ENCODE assay signal across 32 cellular contexts in the genomic region with DNA sequence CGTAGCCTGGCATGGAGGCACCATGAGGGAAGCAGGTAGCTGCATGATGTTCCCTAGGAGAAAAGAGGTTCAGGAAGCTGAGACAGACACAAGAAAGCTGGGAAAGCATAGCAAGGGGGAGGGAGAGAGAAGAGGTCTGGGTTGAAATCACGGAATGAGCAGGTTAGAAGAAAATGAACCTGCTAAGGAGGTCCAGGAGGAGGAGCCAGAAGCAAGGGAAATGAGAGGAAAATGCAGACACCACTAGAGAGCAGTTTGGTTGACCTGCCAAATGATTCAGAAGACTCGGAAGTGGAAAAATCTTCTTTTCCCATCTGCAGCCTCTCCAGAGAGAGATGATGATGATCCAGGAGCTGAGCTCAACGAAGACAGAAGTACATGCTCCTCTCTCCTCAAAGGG.
A peak's percentile ranks its signal among the peaks of the same experiment; 100 is the strongest.
DNase-seq lines count a peak whose midpoint lies in the region; ATAC-seq and TF ChIP-seq lines count a peak whose summit lies in the region.
"Had no signal": no experiment of that assay in that cellular context is flagged by ENCODE, and none has a peak within 500 bp of the region (broad histone marks: within the 10 kb centered on the region; RNA-seq: fewer than 3 reads in every experiment).

No MANE protein-coding gene starts in this region.

- in situ Hi-C loops in gastrocnemius medialis (cut with MboI; ENCODE audit: low sequenced_read_pairs in 4 of 4) = no loop called here

- H3K9me3 Mint-ChIP-seq in WTC11 = peaks cover 6% of the 10 kb centered on the region; the same call in 1 of the 2 replicates
- no peaks in the 10 kb centered on the region for H3K9me3 Mint-ChIP-seq in activated T-helper 2 cell treated with anti-CD3 and anti-CD28 coated beads, Interferon-gamma antibody, Interleukin-2, Interleukin-4, amounts not matched to agents 10 μg/mL and 5 μg/mL and 100 μg/mL, durations not matched to agents 14 hours and 24 hours and 36 hours
- H3K9me3 Mint-ChIP-seq: activated B cell treated with CpG ODN at 0.5 μM for 24 hours; activated CD4-positive, alpha-beta T cell treated with anti-CD3 and anti-CD28 coated beads, Interleukin-2, amount 10 ng/mL, durations not matched to agents 7 days and 5 days; activated naive CD8-positive, alpha-beta T cell treated with anti-CD3 and anti-CD28 coated beads for 36 hours; naive thymus-derived CD4-positive, alpha-beta T cell had no signal

- no peaks in the 10 kb centered on the region for H3K9me2 ChIP-seq in HCT116 (ENCODE audit: insufficient read depth)

- DNase-seq in ELR (ENCODE audit: low read depth) (peak; percentile 10), HCT116 (ENCODE audit: low read depth, low spot score) (peak; percentile 3), WTC11 (ENCODE audit: low spot score) (no peak), left kidney (ENCODE audit: low read depth, low spot score) (peak; percentile 2), putamen (ENCODE audit: low spot score) (no peak), gastrocnemius medialis (no peak)
- DNase-seq in activated T-helper 2 cell treated with anti-CD3 and anti-CD28 coated beads, Interferon-gamma antibody, Interleukin-2, Interleukin-4, amounts not matched to agents 10 μg/mL and 5 μg/mL and 100 μg/mL, durations not matched to agents 14 hours and 24 hours and 36 hours (ENCODE audit: low spot score) = no peak
- DNase-seq: activated B cell treated with CpG ODN at 0.5 μM for 24 hours; activated CD4-positive, alpha-beta T cell treated with anti-CD3 and anti-CD28 coated beads, Interleukin-2, amount 10 ng/mL, durations not matched to agents 7 days and 5 days; activated gamma-delta T cell; activated naive CD8-positive, alpha-beta T cell treated with anti-CD3 and anti-CD28 coated beads for 36 hours; anterior cingulate cortex; GOT3; hypothalamus; Karpas-422; left ventricle myocardium inferior; naive thymus-derived CD4-positive, alpha-beta T cell; NCI-H1436 treated with DMSO at 0.1 percent for 48 hours; NCI-H748 treated with DMSO at 0.1 percent for 48 hours; nucleus accumbens; RPMI8226; sigmoid colon; SJCRH30; stimulated activated CD4-positive, alpha-beta T cell treated with anti-CD3 and anti-CD28 coated beads, Interleukin-12 subunit alpha, Interleukin-12 subunit beta, amount 100 ng/mL, for 4 hours; stimulated activated CD4-positive, alpha-beta T cell treated with anti-CD3 and anti-CD28 coated beads, Interleukin-2, amount 100 ng/mL, for 48 hours; T-helper 1 cell; tibial artery had no signal

- H3K4me1 Mint-ChIP-seq in WTC11 = peaks cover 9% of the 10 kb centered on the region
- H3K4me1 Mint-ChIP-seq in activated T-helper 2 cell treated with anti-CD3 and anti-CD28 coated beads, Interferon-gamma antibody, Interleukin-2, Interleukin-4, amounts not matched to agents 10 μg/mL and 5 μg/mL and 100 μg/mL, durations not matched to agents 14 hours and 24 hours and 36 hours (ENCODE audit: low read depth) = no peaks in the 10 kb centered on the region
- H3K4me1 Mint-ChIP-seq: activated B cell treated with CpG ODN at 0.5 μM for 24 hours; activated CD4-positive, alpha-beta T cell treated with anti-CD3 and anti-CD28 coated beads, Interleukin-2, amount 10 ng/mL, durations not matched to agents 7 days and 5 days; activated naive CD8-positive, alpha-beta T cell treated with anti-CD3 and anti-CD28 coated beads for 36 hours; naive thymus-derived CD4-positive, alpha-beta T cell had no signal

- no peaks in the 10 kb centered on the region for H3K27me3 Mint-ChIP-seq in WTC11 (ENCODE audit: low read depth)
- no peaks in the 10 kb centered on the region for H3K27me3 Mint-ChIP-seq in activated T-helper 2 cell treated with anti-CD3 and anti-CD28 coated beads, Interferon-gamma antibody, Interleukin-2, Interleukin-4, amounts not matched to agents 10 μg/mL and 5 μg/mL and 100 μg/mL, durations not matched to agents 14 hours and 24 hours and 36 hours (ENCODE audit: low read depth)
- H3K27me3 Mint-ChIP-seq: activated B cell treated with CpG ODN at 0.5 μM for 24 hours; activated CD4-positive, alpha-beta T cell treated with anti-CD3 and anti-CD28 coated beads, Interleukin-2, amount 10 ng/mL, durations not matched to agents 7 days and 5 days; activated naive CD8-positive, alpha-beta T cell treated with anti-CD3 and anti-CD28 coated beads for 36 hours had no signal

- H3K9ac ChIP-seq in HCT116 (ENCODE audit: low read length) = no peak overlapping the region
- H3K9ac ChIP-seq: BLaER1 treated with 17β-estradiol and CSF1 and Interleukin-3, amounts not matched to agents 10 nM and 100 nM had no signal

- TF ChIP-seq POLR2A in HCT116 (IDR thresholded peaks at IDR 0.05; ENCODE audit: borderline replicate concordance, extremely low read depth, insufficient read depth, insufficient read length) (no peak), gastrocnemius medialis (IDR thresholded peaks at IDR 0.05) (no peak)

- no peaks in the 10 kb centered on the region for H4K20me1 ChIP-seq in HCT116 (ENCODE audit: insufficient read depth)
- H4K20me1 ChIP-seq: BLaER1 treated with 17β-estradiol and CSF1 and Interleukin-3, amounts not matched to agents 10 nM and 100 nM had no signal

- peaks cover 7% of the 10 kb centered on the region; the same call in 1 of the 2 replicates for H3K27me3 ChIP-seq in HCT116 (ENCODE audit: insufficient read depth, low read length)
- no peaks in the 10 kb centered on the region for H3K27me3 ChIP-seq in gastrocnemius medialis
- H3K27me3 ChIP-seq: BLaER1 treated with 17β-estradiol and CSF1 and Interleukin-3, amounts not matched to agents 10 nM and 100 nM; breast epithelium; sigmoid colon; SJCRH30; tibial artery; vagina had no signal

- no peaks in the 10 kb centered on the region for H3K9me3 ChIP-seq in HCT116 (ENCODE audit: control insufficient read depth in 1 of 2, insufficient read depth in 1 of 2, low read depth in 1 of 2, low read length in 2 of 2)
- no peaks in the 10 kb centered on the region for H3K9me3 ChIP-seq in gastrocnemius medialis
- H3K9me3 ChIP-seq: BLaER1 treated with 17β-estradiol and CSF1 and Interleukin-3, amounts not matched to agents 10 nM and 100 nM; breast epithelium; left ventricle myocardium inferior; prostate gland; sigmoid colon; SJCRH30; tibial artery; vagina had no signal

- H3K4me3 ChIP-seq in HCT116 (replicated peaks in 1 of 2; ENCODE audit: low read depth in 1 of 2, low read length in 2 of 2) (no peak overlapping the region), gastrocnemius medialis (no peak overlapping the region)
- H3K4me3 ChIP-seq: BLaER1 treated with 17β-estradiol and CSF1 and Interleukin-3, amounts not matched to agents 10 nM and 100 nM; breast epithelium; left ventricle myocardium inferior; prostate gland; sigmoid colon; SJCRH30; tibial artery; vagina had no signal

- peak; percentile 73 for ATAC-seq in HCT116
- ATAC-seq in WTC11 = peak; percentile 99
- no peak for ATAC-seq in gastrocnemius medialis
- ATAC-seq: HepG2; naive thymus-derived CD4-positive, alpha-beta T cell had no signal

- RAD21 ChIA-PET in HCT116 (lab: Charles Lee; ENCODE audit: low non-redundant PET in 1 of 2, low total read pairs in 2 of 2, uncharacterized antibody in 2 of 2, unreplicated experiment in 2 of 2) = no interaction called here

- no peaks in the 10 kb centered on the region for H3K36me3 Mint-ChIP-seq in WTC11
- no peaks in the 10 kb centered on the region for H3K36me3 Mint-ChIP-seq in activated T-helper 2 cell treated with anti-CD3 and anti-CD28 coated beads, Interferon-gamma antibody, Interleukin-2, Interleukin-4, amounts not matched to agents 10 μg/mL and 5 μg/mL and 100 μg/mL, durations not matched to agents 14 hours and 24 hours and 36 hours (ENCODE audit: low read depth)
- H3K36me3 Mint-ChIP-seq: activated naive CD8-positive, alpha-beta T cell treated with anti-CD3 and anti-CD28 coated beads for 36 hours; naive thymus-derived CD4-positive, alpha-beta T cell had no signal

- H3K36me3 ChIP-seq in HCT116 (ENCODE audit: control insufficient read depth in 1 of 2, insufficient read depth in 2 of 2, low read length in 2 of 2) (no peaks in the 10 kb centered on the region), gastrocnemius medialis (no peaks in the 10 kb centered on the region)
- H3K36me3 ChIP-seq: BLaER1 treated with 17β-estradiol and CSF1 and Interleukin-3, amounts not matched to agents 10 nM and 100 nM; breast epithelium; left ventricle myocardium inferior; prostate gland; sigmoid colon; SJCRH30; tibial artery; vagina had no signal

- no peaks in the 10 kb centered on the region for H3K79me2 ChIP-seq in HCT116 (ENCODE audit: insufficient read depth, low read length)

- TF ChIP-seq CTCF in HCT116 (IDR thresholded peaks at IDR 0.05 in 2 of 3, conservative IDR thresholded peaks at IDR 0.05 in 1 of 3; ENCODE audit: borderline replicate concordance in 1 of 3, insufficient read depth in 1 of 3, low read depth in 2 of 3, low read length in 2 of 3) (peak in 2 of 3 experiments; percentile 17 to 23; a peak in 2 of 6 replicates), WTC11 (IDR thresholded peaks at IDR 0.05) (no peak), gastrocnemius medialis (IDR thresholded peaks at IDR 0.05 in 4 of 5, conservative IDR thresholded peaks at IDR 0.05 in 1 of 5) (no peak)

- BruUV-seq in HCT116 (replicated peaks; lab: Mats Ljungman, UMichigan) = no TSS peak

- POLR2A ChIA-PET in HCT116 (lab: Charles Lee) (no interaction called here), WTC11 (lab: Charles Lee) (no interaction called here)

- H3K27ac ChIP-seq in HCT116 (ENCODE audit: low read depth, low read length) (no peak overlapping the region), gastrocnemius medialis (no peak overlapping the region)
- H3K27ac ChIP-seq: BLaER1 treated with 17β-estradiol and CSF1 and Interleukin-3, amounts not matched to agents 10 nM and 100 nM; breast epithelium; left ventricle myocardium inferior; prostate gland; sigmoid colon; SJCRH30; tibial artery; vagina had no signal

- H3K4me1 ChIP-seq in HCT116 (ENCODE audit: control insufficient read depth in 1 of 2, insufficient read depth in 2 of 2, low read length in 2 of 2) = no peaks in the 10 kb centered on the region
- no peaks in the 10 kb centered on the region for H3K4me1 ChIP-seq in gastrocnemius medialis
- H3K4me1 ChIP-seq: BLaER1 treated with 17β-estradiol and CSF1 and Interleukin-3, amounts not matched to agents 10 nM and 100 nM; breast epithelium; left ventricle myocardium inferior; prostate gland; sigmoid colon; SJCRH30; tibial artery; vagina had no signal

- no peak overlapping the region for H3K4me2 ChIP-seq in HCT116 (ENCODE audit: low read length)
- H3K4me2 ChIP-seq: BLaER1 treated with 17β-estradiol and CSF1 and Interleukin-3, amounts not matched to agents 10 nM and 100 nM had no signal

- CTCF ChIA-PET in HCT116 (lab: Charles Lee) (interaction anchor here (1.4 to 2.0 kb wide), 2 partner anchors 126 to 133 kb away, joined by 3 to 4 read pairs; no protein-coding TSS in a partner anchor), WTC11 (lab: Charles Lee) (interaction anchor here (1.0 to 1.9 kb wide), 2 partner anchors 126 to 133 kb away, joined by 4 to 9 read pairs; no protein-coding TSS in a partner anchor)

- H3K27ac Mint-ChIP-seq in WTC11 = no peak overlapping the region
- no peak overlapping the region for H3K27ac Mint-ChIP-seq in activated T-helper 2 cell treated with anti-CD3 and anti-CD28 coated beads, Interferon-gamma antibody, Interleukin-2, Interleukin-4, amounts not matched to agents 10 μg/mL and 5 μg/mL and 100 μg/mL, durations not matched to agents 14 hours and 24 hours and 36 hours
- H3K27ac Mint-ChIP-seq: activated B cell treated with CpG ODN at 0.5 μM for 24 hours; activated CD4-positive, alpha-beta T cell treated with anti-CD3 and anti-CD28 coated beads, Interleukin-2, amount 10 ng/mL, durations not matched to agents 7 days and 5 days; activated naive CD8-positive, alpha-beta T cell treated with anti-CD3 and anti-CD28 coated beads for 36 hours; naive thymus-derived CD4-positive, alpha-beta T cell had no signal

- TF ChIP-seq RAD21 in HCT116 (IDR thresholded peaks at IDR 0.05; ENCODE audit: low read depth) = peak; percentile 43

- H2AFZ ChIP-seq in HCT116 (ENCODE audit: low read depth, low read length, poor library complexity, severe bottlenecking) = no peak overlapping the region

- H3K4me3 Mint-ChIP-seq in WTC11 = no peak overlapping the region
- H3K4me3 Mint-ChIP-seq in activated T-helper 2 cell treated with anti-CD3 and anti-CD28 coated beads, Interferon-gamma antibody, Interleukin-2, Interleukin-4, amounts not matched to agents 10 μg/mL and 5 μg/mL and 100 μg/mL, durations not matched to agents 14 hours and 24 hours and 36 hours (ENCODE audit: low read depth) = no peak overlapping the region
- H3K4me3 Mint-ChIP-seq: activated B cell treated with CpG ODN at 0.5 μM for 24 hours; activated CD4-positive, alpha-beta T cell treated with anti-CD3 and anti-CD28 coated beads, Interleukin-2, amount 10 ng/mL, durations not matched to agents 7 days and 5 days; activated naive CD8-positive, alpha-beta T cell treated with anti-CD3 and anti-CD28 coated beads for 36 hours; naive thymus-derived CD4-positive, alpha-beta T cell had no signal

- intact Hi-C loops in HCT116 (cut with micrococcal nuclease) (no loop called here), gastrocnemius medialis (cut with DNase I; ENCODE audit: low total_unique reads) (no loop called here)
- intact Hi-C loops in activated T-helper 2 cell treated with anti-CD3 and anti-CD28 coated beads, Interferon-gamma antibody, Interleukin-2, Interleukin-4, amounts not matched to agents 10 μg/mL and 5 μg/mL and 100 μg/mL, durations not matched to agents 14 hours and 24 hours and 36 hours (cut with micrococcal nuclease) = no loop called here

Comparison
In these comparisons a context has a peak if more than half of its experiments do, and no peak if none do; other contexts are left out.
1. DNase-seq: peak in ELR (single experiment), HCT116 (single experiment) and left kidney (single experiment); none in WTC11 (single experiment), putamen (single experiment), gastrocnemius medialis (0 of 2) and activated T-helper 2 cell treated with anti-CD3 and anti-CD28 coated beads, Interferon-gamma antibody, Interleukin-2, Interleukin-4, amounts not matched to agents 10 μg/mL and 5 μg/mL and 100 μg/mL, durations not matched to agents 14 hours and 24 hours and 36 hours (single experiment).
2. ATAC-seq: peak in HCT116 (single experiment) and WTC11 (single experiment); none in gastrocnemius medialis (0 of 2).
3. CTCF ChIP-seq: peak in HCT116 (2 of 3); none in WTC11 (single experiment) and gastrocnemius medialis (0 of 5).